3 cellular contexts compared by ENCODE assay signal in genomic region chr5:21687621-21688020, GRCh38.
"Had no signal": no experiment of that assay in that cellular context is flagged by ENCODE, and none has a peak within 500 bp of the region (broad histone marks: within the 10 kb centered on the region; RNA-seq: fewer than 3 reads in every experiment).

No MANE protein-coding gene starts in this region.

- ATAC-seq: GM12878 had no signal

- DNase-seq: GDM1, GF-D8 had no signal

- H3K4me3 ChIP-seq: GM12878 had no signal
